9 cellular contexts compared by ENCODE assay signal in genomic region chr17:83103200-83103937, GRCh38. TPM values are rescaled to one million over a fixed set of nuclear protein-coding genes. Genes with fewer than 3 reads are reported as not detected.
DNase-seq lines count a peak whose midpoint lies in the region; ATAC-seq and TF ChIP-seq lines count a peak whose summit lies in the region.
"Had no signal": no experiment of that assay in that cellular context is flagged by ENCODE, and none has a peak within 500 bp of the region (broad histone marks: within the 10 kb centered on the region; RNA-seq: fewer than 3 reads in every experiment).

No MANE protein-coding gene starts in this region.

- H3K36me3 ChIP-seq in ascending aorta (no peaks in the 10 kb centered on the region), gastrocnemius medialis (no peaks in the 10 kb centered on the region)

- peak overlapping the region in 1 of 2 donors; percentile 10 for H3K4me3 ChIP-seq in ascending aorta
- peak overlapping the region in 3 of 4 donors; percentile 17 to 47 (median 38) for H3K4me3 ChIP-seq in gastrocnemius medialis

- H3K9me3 ChIP-seq in ascending aorta (no peaks in the 10 kb centered on the region), gastrocnemius medialis (no peaks in the 10 kb centered on the region)

- TF ChIP-seq POLR2A in gastrocnemius medialis (IDR thresholded peaks at IDR 0.05): no peak

- TF ChIP-seq CTCF in ascending aorta (IDR thresholded peaks at IDR 0.05) (no peak), gastrocnemius medialis (IDR thresholded peaks at IDR 0.05 in 4 of 5, conservative IDR thresholded peaks at IDR 0.05 in 1 of 5) (no peak)

- intact Hi-C loops in ascending aorta (cut with DNase I) (no loop called here), gastrocnemius medialis (cut with DNase I; ENCODE audit: low total_unique reads) (no loop called here), Right ventricle myocardium inferior (cut with DNase I) (no loop called here)

- ATAC-seq in gastrocnemius medialis: peak in 1 of 2 donors; percentile 37
- no peak for ATAC-seq in HG03175 (IDR thresholded peaks at IDR 0.05; ENCODE audit: unreplicated experiment)
- ATAC-seq in Right ventricle myocardium inferior: no peak
- no peak for ATAC-seq in GM21529 (IDR thresholded peaks at IDR 0.05; ENCODE audit: unreplicated experiment)

- DNase-seq in DMS 273 (lab: John Stamatoyannopoulos, UW; ENCODE audit: unreplicated experiment): peak; percentile 29
- DNase-seq in DMS 273 treated with DMSO at 0.1 percent for 48 hours (lab: John Stamatoyannopoulos, UW): no peak
- DNase-seq in LoVo (ENCODE audit: low spot score): peak; percentile 75
- no peak for DNase-seq in ascending aorta (ENCODE audit: low spot score in 2 of 2)
- peak; percentile 58 to 85 for DNase-seq in gastrocnemius medialis
- no peak for DNase-seq in Right ventricle myocardium inferior (ENCODE audit: missing footprints)

- H3K27ac ChIP-seq in ascending aorta: peak overlapping the region; percentile 75 to 85
- H3K27ac ChIP-seq in gastrocnemius medialis: peak overlapping the region in 2 of 4 donors; percentile 6 to 64
- H3K27ac ChIP-seq: 22Rv1 had no signal

- in situ Hi-C loops in gastrocnemius medialis (cut with MboI; ENCODE audit: low sequenced_read_pairs in 4 of 4): no loop called here

- H3K27me3 ChIP-seq in ascending aorta: no peaks in the 10 kb centered on the region
- H3K27me3 ChIP-seq in gastrocnemius medialis: peaks cover 27 to 51% (median 50%) of the 10 kb centered on the region in 3 donors

- H3K4me1 ChIP-seq in ascending aorta (peaks cover 29 to 62% of the 10 kb centered on the region in 2 donors), gastrocnemius medialis (peaks cover 13 to 32% of the 10 kb centered on the region in 2 donors)

RNA-seq across cellular contexts. Expression of gene METRNL, which starts 24.0 kb away (rescaled TPM):
- total RNA-seq in ascending aorta: 257 TPM
- total RNA-seq in gastrocnemius medialis: 10 to 100 TPM in 3 of 4 donors, 1 to 10 TPM in 1; 6.6 to 19.7 (median 11.1) TPM
- total RNA-seq in Right ventricle myocardium inferior: 70.1 TPM

Comparison
In these comparisons a context has a peak if more than half of its experiments do, and no peak if none do; other contexts are left out.
1. DNase-seq: peak in DMS 273 (single experiment), LoVo (single experiment) and gastrocnemius medialis (2 of 2); none in DMS 273 treated with DMSO at 0.1 percent for 48 hours (single experiment), ascending aorta (0 of 2) and Right ventricle myocardium inferior (single experiment).